Comparison of ENCODE assay signal across 8 cellular contexts in genomic region chr1:15523922-15524282, GRCh38. TPM values are rescaled to one million over a fixed set of nuclear protein-coding genes. Genes with fewer than 3 reads are reported as not detected.
A peak's percentile ranks its signal among the peaks of the same experiment; 100 is the strongest.
DNase-seq lines count a peak whose midpoint lies in the region; ATAC-seq and TF ChIP-seq lines count a peak whose summit lies in the region.

CASP9 (minus strand) TSS chr1:15524215; CDS start chr1:15524200, 15 bp downstream.

- H3K4me3 Mint-ChIP-seq in Caco-2 (ENCODE audit: unreplicated experiment), result peak within 1 kb of the TSS; percentile 81

- no peak for ATAC-seq in right lobe of liver

- TF ChIP-seq CTCF in Caco-2 (IDR thresholded peaks at IDR 0.05; ENCODE audit: insufficient read depth in 1 of 2, low read depth in 1 of 2, low read length in 1 of 2, severe bottlenecking in 1 of 2, unreplicated experiment in 1 of 2) (no peak), brain microvascular endothelial cell (IDR thresholded peaks at IDR 0.05; ENCODE audit: low read depth, low read length, missing control alignments) (no peak), right lobe of liver (IDR thresholded peaks at IDR 0.05) (no peak), transverse colon (IDR thresholded peaks at IDR 0.05) (peak in 1 of 5 experiments; percentile 13)

- peaks cover 9% of the 10 kb centered on the region for H3K4me1 Mint-ChIP-seq in Caco-2 (ENCODE audit: low read depth, unreplicated experiment)

- H3K36me3 ChIP-seq in Caco-2 (ENCODE audit: control insufficient read depth, insufficient read depth, low read length), result no peaks in the 10 kb centered on the region
- H3K36me3 ChIP-seq in brain microvascular endothelial cell (replicated peaks), result no peaks in the 10 kb centered on the region
- H3K36me3 ChIP-seq in right lobe of liver, result no peaks in the 10 kb centered on the region
- no peaks in the 10 kb centered on the region for H3K36me3 ChIP-seq in transverse colon

- H3K4me1 ChIP-seq in Caco-2 (peaks cover 8% of the 10 kb centered on the region; the same call in 1 of the 2 replicates), right lobe of liver (peaks cover 0 to 18% (median 12%) of the 10 kb centered on the region in 4 donors), transverse colon (peaks cover 22 to 36% (median 27%) of the 10 kb centered on the region in 4 donors)

- H3K27me3 Mint-ChIP-seq in Caco-2 (ENCODE audit: insufficient read depth, unreplicated experiment), result no peaks in the 10 kb centered on the region

- H3K27ac ChIP-seq in brain microvascular endothelial cell (peak within 1 kb of the TSS; percentile 98), right lobe of liver (peak within 1 kb of the TSS; percentile 88 to 99 (median 93)), transverse colon (peak within 1 kb of the TSS; percentile 96 to 99 (median 98))

- peak within 1 kb of the TSS; percentile 65 for H3K4me3 ChIP-seq in Caco-2 (ENCODE audit: low read depth, low read length)
- peak within 1 kb of the TSS; percentile 74 for H3K4me3 ChIP-seq in brain microvascular endothelial cell (ENCODE audit: low read depth, low read length)
- H3K4me3 ChIP-seq in right lobe of liver, result peak within 1 kb of the TSS; percentile 51 to 81 (median 78)
- H3K4me3 ChIP-seq in transverse colon, result peak within 1 kb of the TSS; percentile 61 to 89 (median 70)

- H3K27me3 ChIP-seq in Caco-2 (replicated peaks; ENCODE audit: control insufficient read depth, insufficient read depth, low read length), result no peaks in the 10 kb centered on the region
- no peaks in the 10 kb centered on the region for H3K27me3 ChIP-seq in brain microvascular endothelial cell (replicated peaks)
- no peaks in the 10 kb centered on the region for H3K27me3 ChIP-seq in right lobe of liver
- H3K27me3 ChIP-seq in transverse colon, result no peaks in the 10 kb centered on the region

- in situ Hi-C loops in brain microvascular endothelial cell (cut with HindIII; ENCODE audit: low pct_ligation_motif_present, low sequenced_read_pairs) (no loop called here), transverse colon (cut with MboI; ENCODE audit: low pct_ligation_motif_present in 1 of 4, low pct_unique_long_range_greater_than_20kb in 1 of 4, low sequenced_read_pairs in 3 of 4) (no loop called here)

- WGBS in right lobe of liver (ENCODE audit: insufficient coverage, low coverage, low lambda C conversion rate, missing lambda C conversion rate), result under 1% methylated on average over 19 of the region's 33 CpGs
- WGBS in transverse colon (ENCODE audit: low coverage in 1 of 2), 2 donors, result 0% methylated on average over 2 to 21 of the region's 33 CpGs

- peak within 1 kb of the TSS; percentile 96 for H3K27ac Mint-ChIP-seq in Caco-2 (ENCODE audit: unreplicated experiment)

- no peaks in the 10 kb centered on the region for H3K9me3 ChIP-seq in Caco-2
- H3K9me3 ChIP-seq in right lobe of liver, result no peaks in the 10 kb centered on the region
- H3K9me3 ChIP-seq in transverse colon, result no peaks in the 10 kb centered on the region

- CTCF ChIA-PET in Caco-2 (lab: Charles Lee), result no interaction called here

- intact Hi-C loops in Caco-2 (cut with micrococcal nuclease; ENCODE audit: unreplicated experiment), result no loop called here
- intact Hi-C loops in right lobe of liver (cut with DNase I), result no loop called here
- intact Hi-C loops in transverse colon (cut with DNase I; ENCODE audit: low total_unique reads), result no loop called here
- intact Hi-C loops in posterior vena cava (cut with DNase I), result no loop called here

- TF ChIP-seq POLR2A in right lobe of liver (IDR thresholded peaks at IDR 0.05), result peak; percentile 63
- TF ChIP-seq POLR2A in transverse colon (IDR thresholded peaks at IDR 0.05), result peak; percentile 66

- no peak for DNase-seq in Caco-2
- DNase-seq in brain microvascular endothelial cell, result no peak
- no peak for DNase-seq in right lobe of liver
- no peak for DNase-seq in transverse colon
- DNase-seq in stimulated activated CD4-positive, alpha-beta T cell treated with anti-CD3 and anti-CD28 coated beads, Interleukin-2, amount 100 ng/mL, for 48 hours, result no peak
- DNase-seq in posterior vena cava (ENCODE audit: low spot score), result no peak
- DNase-seq in activated gamma-delta T cell treated with Interleukin-2 at 50 U/mL for 16 hours, result no peak

- peaks cover 29% of the 10 kb centered on the region for H3K36me3 Mint-ChIP-seq in Caco-2 (ENCODE audit: insufficient read depth, unreplicated experiment)

- TF ChIP-seq EP300 in Ishikawa (IDR thresholded peaks at IDR 0.05; ENCODE audit: borderline replicate concordance) (no peak), transverse colon (IDR thresholded peaks at IDR 0.05; ENCODE audit: low read depth) (no peak)

- no peak for TF ChIP-seq RAD21 in Ishikawa (IDR thresholded peaks at IDR 0.05; ENCODE audit: low read depth)

- BruUV-seq in Caco-2 (replicated peaks; lab: Mats Ljungman, UMichigan), result no TSS peak

- H3K9me3 Mint-ChIP-seq in Caco-2 (ENCODE audit: unreplicated experiment), result no peaks in the 10 kb centered on the region

- POLR2A ChIA-PET in Caco-2 (lab: Charles Lee), result no interaction called here

TF ChIP-seq in Ishikawa, 13 proteins besides CTCF, POLR2A, EP300 and RAD21:
- TF ChIP-seq CEBPB (IDR thresholded peaks at IDR 0.05), result no peak
- peak; percentile 38; the same call in 1 of the 2 replicates for TF ChIP-seq TAF1 (IDR thresholded peaks at IDR 0.05; ENCODE audit: low read depth)
- TF ChIP-seq NFIC (IDR thresholded peaks at IDR 0.05), result peak; percentile 76
- peak; percentile 73; the same call in 1 of the 2 replicates for TF ChIP-seq ZBTB7A (IDR thresholded peaks at IDR 0.05; ENCODE audit: low read depth)
- peak; percentile 46; the same call in 1 of the 2 replicates for TF ChIP-seq TCF12 (IDR thresholded peaks at IDR 0.05; ENCODE audit: low read depth)

RNA-seq across cellular contexts. Expression of gene CASP9, which starts in this region (rescaled TPM):
- total RNA-seq in Caco-2 (2022), result 9.9 and 12.4 TPM in 2 replicates
- total RNA-seq in right lobe of liver, result 1 to 10 TPM; 2.3 to 9.0 (median 8.2) TPM
- total RNA-seq in transverse colon, result 100 to 1,000 TPM in 1 of 4 donors, 10 to 100 TPM in 3; 19.1 to 151 (median 25.2) TPM
- 10 to 100 TPM in 1 of 2 donors, 1 to 10 TPM in 1; 9.7 to 10.8 TPM for total RNA-seq in posterior vena cava
